9 cellular contexts compared by ENCODE assay signal in the genomic region with DNA sequence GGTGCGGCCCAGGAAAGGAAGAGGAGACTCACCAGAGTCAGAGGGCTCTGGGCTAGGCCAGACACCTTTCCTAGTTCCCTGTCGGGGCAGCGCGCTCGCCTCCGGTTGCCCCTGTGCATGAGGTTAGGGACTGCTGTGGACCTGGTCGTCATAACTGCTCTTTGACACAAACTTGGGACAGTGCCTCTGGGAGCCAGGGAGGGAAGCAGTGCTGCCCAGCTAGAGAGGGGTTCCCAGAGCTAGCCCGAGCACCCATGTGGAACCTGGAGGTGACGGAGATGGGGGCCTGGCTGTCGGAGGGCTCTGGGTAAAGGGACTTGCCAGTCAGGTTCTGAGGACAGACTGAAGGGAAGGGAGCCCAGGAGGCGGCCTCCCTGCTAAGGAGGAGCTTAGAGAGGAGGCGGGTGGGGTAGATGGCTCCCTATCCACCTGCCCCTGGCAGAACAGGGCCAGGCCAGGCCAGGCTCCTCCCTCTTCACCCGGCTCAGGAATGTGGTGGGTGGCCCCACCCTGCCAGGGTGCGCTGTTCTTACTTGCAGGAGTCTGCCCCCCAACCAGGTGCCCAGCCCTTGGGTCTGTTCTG. TPM values are rescaled to one million over a fixed set of nuclear protein-coding genes. Genes with fewer than 3 reads are reported as not detected.
A peak's percentile ranks its signal among the peaks of the same experiment; 100 is the strongest.
DNase-seq lines count a peak whose midpoint lies in the region; ATAC-seq, FAIRE-seq and TF ChIP-seq lines count a peak whose summit lies in the region.
"Had no signal": no experiment of that assay in that cellular context is flagged by ENCODE, and none has a peak within 500 bp of the region (broad histone marks: within the 10 kb centered on the region; RNA-seq: fewer than 3 reads in every experiment).

No MANE protein-coding gene starts in this region.

- peak; percentile 62 for FAIRE-seq in bronchial epithelial cell (lab: Jason Lieb, UNC)

- H3K27ac ChIP-seq in heart right ventricle: peak overlapping the region in 2 of 10 donors; percentile 52 to 62
- H3K27ac ChIP-seq in lower lobe of right lung: peak overlapping the region; percentile 77
- peak overlapping the region; percentile 44 for H3K27ac ChIP-seq in vagina

- DNase-seq in heart right ventricle (no peak), cardiac septum (ENCODE audit: low spot score) (no peak), bronchial epithelial cell (ENCODE audit: low read depth) (peak; percentile 94), lower lobe of right lung (peak; percentile 94), vagina (ENCODE audit: extremely low spot score in 2 of 2) (no peak), anterior cingulate cortex (lab: John Stamatoyannopoulos, UW) (no peak)
- no peak for DNase-seq in effector CD8-positive, alpha-beta T cell (lab: John Stamatoyannopoulos, UW)
- DNase-seq in stimulated activated naive CD4-positive, alpha-beta T cell treated with Interleukin-2 at 50 U/mL for 16 hours (lab: John Stamatoyannopoulos, UW): no peak

- H3K27me3 ChIP-seq in heart right ventricle (no peaks in the 10 kb centered on the region), bronchial epithelial cell (ENCODE audit: control insufficient read depth, insufficient read depth, low read length) (no peaks in the 10 kb centered on the region), lower lobe of right lung (ENCODE audit: low read depth) (no peaks in the 10 kb centered on the region), vagina (no peaks in the 10 kb centered on the region)

- peak in 3 of 8 donors; percentile 1 to 28 (median 9) for ATAC-seq in heart right ventricle
- peak; percentile 87 to 90 for ATAC-seq in lower lobe of right lung

- H3K4me3 ChIP-seq in heart right ventricle (peak overlapping the region in 6 of 10 donors; percentile 18 to 35 (median 26)), bronchial epithelial cell (ENCODE audit: low read depth, low read length) (peak overlapping the region; percentile 57), lower lobe of right lung (peak overlapping the region; percentile 49), vagina (peak overlapping the region; percentile 38 to 45)

- intact Hi-C loops in heart right ventricle (cut with DNase I): loop anchor here in 3 of 10 donors (10.0 kb wide), 3 partner anchors 61 to 221 kb away; a partner anchor contains a TSS
- intact Hi-C loops in cardiac septum (cut with DNase I): no loop called here
- intact Hi-C loops in lower lobe of right lung (cut with DNase I): no loop called here
- intact Hi-C loops in vagina (cut with DNase I): no loop called here

- TF ChIP-seq CTCF in heart right ventricle (IDR thresholded peaks at IDR 0.05): no peak
- no peak for TF ChIP-seq CTCF in bronchial epithelial cell (IDR thresholded peaks at IDR 0.05; ENCODE audit: insufficient read depth, low read length, severe bottlenecking)
- TF ChIP-seq CTCF in lower lobe of right lung (IDR thresholded peaks at IDR 0.05): no peak
- no peak for TF ChIP-seq CTCF in vagina (IDR thresholded peaks at IDR 0.05)

- TF ChIP-seq POLR2A in vagina (IDR thresholded peaks at IDR 0.05): no peak

- no peaks in the 10 kb centered on the region for H3K9me3 ChIP-seq in heart right ventricle
- no peaks in the 10 kb centered on the region for H3K9me3 ChIP-seq in lower lobe of right lung
- no peaks in the 10 kb centered on the region for H3K9me3 ChIP-seq in vagina

- WGBS in heart right ventricle, 2 donors: 80 to 82% methylated on average over 14 of the region's 14 CpGs

- H3K4me1 ChIP-seq in heart right ventricle: peaks cover 3 to 32% (median 19%) of the 10 kb centered on the region in 9 donors
- H3K4me1 ChIP-seq in lower lobe of right lung: peaks cover 32% of the 10 kb centered on the region
- peaks cover 40% of the 10 kb centered on the region for H3K4me1 ChIP-seq in vagina

- peaks cover 0 to 40% (median 19%) of the 10 kb centered on the region in 9 donors for H3K36me3 ChIP-seq in heart right ventricle
- H3K36me3 ChIP-seq in bronchial epithelial cell (ENCODE audit: control insufficient read depth, insufficient read depth, low read length): peaks cover 34% of the 10 kb centered on the region
- H3K36me3 ChIP-seq in lower lobe of right lung: peaks cover 41% of the 10 kb centered on the region
- peaks cover 5 to 29% of the 10 kb centered on the region in 2 donors for H3K36me3 ChIP-seq in vagina

RNA-seq across cellular contexts. Expression of a gene that starts 29.7 kb away (rescaled TPM):
- total RNA-seq in heart right ventricle: 10 to 100 TPM; 40.5 to 93.4 (median 50.3) TPM
- polyA plus RNA-seq in heart right ventricle: 10 to 100 TPM; 40.2 to 67.5 TPM
- total RNA-seq in cardiac septum: 67.5 TPM
- total RNA-seq in bronchial epithelial cell: 52.7 and 61.1 TPM in 2 replicates
- total RNA-seq in lower lobe of right lung: 157 TPM
- 98.2 TPM for total RNA-seq in vagina

RNA-seq across cellular contexts. Expression of a gene that starts 32.6 kb away (rescaled TPM):
- total RNA-seq in heart right ventricle (10 to 100 TPM; 18.5 to 40.3 (median 23.4) TPM), cardiac septum (29.0 TPM), bronchial epithelial cell (9.0 and 11.6 TPM in 2 replicates), lower lobe of right lung (37.4 TPM), vagina (40.3 TPM)
- 10 to 100 TPM; 79.4 to 88.2 TPM for polyA plus RNA-seq in heart right ventricle

RNA-seq across cellular contexts. Expression of a gene that starts 35.3 kb away (rescaled TPM):
- total RNA-seq in heart right ventricle: 100 to 1,000 TPM in 1 of 10 donors, 10 to 100 TPM in 9; 65.0 to 107 (median 75.6) TPM
- polyA plus RNA-seq in heart right ventricle: 100 to 1,000 TPM in 1 of 2 donors, 10 to 100 TPM in 1; 82.7 to 246 TPM
- total RNA-seq in cardiac septum: 93.3 TPM
- total RNA-seq in bronchial epithelial cell: 51.6 and 65.8 TPM in 2 replicates
- 54.4 TPM for total RNA-seq in lower lobe of right lung
- 60.2 TPM for total RNA-seq in vagina

RNA-seq across cellular contexts. Expression of a gene that starts 51.6 kb away (rescaled TPM):
- total RNA-seq in heart right ventricle (1 to 10 TPM in 2 of 10 donors, under 1 TPM in 5, not detected in 3; 0.30 to 2.0 (median 0.93) TPM), cardiac septum (0.57 TPM), bronchial epithelial cell (not detected in 2 replicates), lower lobe of right lung (not detected), vagina (not detected)
- polyA plus RNA-seq in heart right ventricle: 1 to 10 TPM in 1 of 2 donors, under 1 TPM in 1; 0.04 to 1.0 TPM
- total RNA-seq: skeletal muscle tissue had no signal

RNA-seq across cellular contexts. Expression of a gene that starts 56.5 kb away (rescaled TPM):
- total RNA-seq in heart right ventricle (10 to 100 TPM; 36.0 to 80.5 (median 47.6) TPM), cardiac septum (83.4 TPM), bronchial epithelial cell (33.2 and 38.9 TPM in 2 replicates), lower lobe of right lung (182 TPM), vagina (66.5 TPM)
- 100 to 1,000 TPM; 101 to 109 TPM for polyA plus RNA-seq in heart right ventricle

Comparison
In these comparisons a context has a peak if more than half of its experiments do, and no peak if none do; other contexts are left out.
1. DNase-seq: peak in bronchial epithelial cell (single experiment) and lower lobe of right lung (single experiment); none in heart right ventricle (0 of 2), cardiac septum (single experiment), vagina (0 of 2), effector CD8-positive, alpha-beta T cell (single experiment), stimulated activated naive CD4-positive, alpha-beta T cell treated with Interleukin-2 at 50 U/mL for 16 hours (single experiment) and anterior cingulate cortex (0 of 58).
2. Peak in every context shown above with its lines, with median percentiles within 50 percentile points of each other: H3K4me3 ChIP-seq.